12 cellular contexts compared by ENCODE assay signal in the genomic region with DNA sequence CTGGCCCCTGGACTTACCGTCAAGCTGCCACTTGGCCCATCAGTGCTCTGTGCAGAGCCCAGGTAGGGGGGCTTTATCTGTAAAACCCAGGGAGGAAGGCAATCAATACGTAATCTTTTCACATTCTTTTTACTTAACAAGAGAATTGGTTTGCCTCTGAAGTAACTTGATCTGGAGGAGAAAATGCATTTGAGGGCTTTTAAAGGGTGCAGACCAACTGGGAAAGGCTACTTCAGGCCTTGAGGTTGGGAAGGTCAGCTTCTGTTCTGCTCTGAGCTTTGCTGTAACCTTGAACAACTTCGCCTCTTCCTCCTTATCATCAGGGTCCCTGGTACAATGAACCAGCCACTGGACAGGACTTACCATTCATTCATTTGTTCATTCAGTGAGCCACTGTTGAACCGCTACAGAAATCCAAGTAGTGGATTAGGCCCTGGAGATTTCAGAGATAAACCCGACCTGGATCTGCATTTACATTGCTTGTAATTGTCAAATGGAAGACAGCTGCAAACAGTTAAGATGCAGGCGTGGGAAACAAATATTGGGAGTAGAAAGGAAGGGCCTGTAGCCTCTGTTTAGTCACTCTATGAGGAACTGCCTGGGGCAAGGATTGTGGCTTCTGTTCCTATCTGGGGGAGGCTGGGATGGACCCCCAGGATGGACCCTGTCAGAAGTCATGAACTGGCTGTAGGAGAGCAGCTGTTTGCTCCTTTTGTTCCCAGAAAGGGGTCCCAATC.
A peak's percentile ranks its signal among the peaks of the same experiment; 100 is the strongest.
DNase-seq lines count a peak whose midpoint lies in the region; ATAC-seq and TF ChIP-seq lines count a peak whose summit lies in the region.
"Had no signal": no experiment of that assay in that cellular context is flagged by ENCODE, and none has a peak within 500 bp of the region (broad histone marks: within the 10 kb centered on the region; RNA-seq: fewer than 3 reads in every experiment).

No MANE protein-coding gene starts in this region.

- WGBS in testis, 2 donors, result 58 to 65% methylated on average over 6 of the region's 6 CpGs

- H3K4me1 ChIP-seq in left ventricle myocardium inferior (peaks cover 76% of the 10 kb centered on the region), iPS-20b (ENCODE audit: insufficient read depth, low read length) (peaks cover 39% of the 10 kb centered on the region), testis (peaks cover 17% of the 10 kb centered on the region)

- H3K27me3 Mint-ChIP-seq in WTC11 (ENCODE audit: low read depth) (no peaks in the 10 kb centered on the region; the same call in 1 of the 2 replicates), Calu3 (ENCODE audit: unreplicated experiment) (peaks cover 28% of the 10 kb centered on the region)
- H3K27me3 Mint-ChIP-seq: stimulated activated naive CD8-positive, alpha-beta T cell treated with anti-CD3 and anti-CD28 coated beads, Interleukin-15, amount 100 ng/mL, for 72 hours had no signal

- H3K4me3 ChIP-seq in left ventricle myocardium inferior, result no peak overlapping the region
- H3K4me3 ChIP-seq in iPS-20b (ENCODE audit: low read length), result peak overlapping the region; percentile 49; the same call in 1 of the 2 replicates
- no peak overlapping the region for H3K4me3 ChIP-seq in testis

- POLR2A ChIA-PET in WTC11 (lab: Charles Lee), result interaction anchor here (0.9 kb wide), 1 partner anchor 12 kb away, joined by 3 read pairs; no protein-coding TSS in a partner anchor

- DNase-seq in left ventricle myocardium inferior, result no peak
- no peak for DNase-seq in left ventricle myocardium superior
- DNase-seq in WTC11 (ENCODE audit: low spot score), result peak; percentile 25
- DNase-seq in stimulated activated naive CD4-positive, alpha-beta T cell (lab: John Stamatoyannopoulos, UW), result no peak
- no peak for DNase-seq in testis
- DNase-seq in Calu3, result no peak
- DNase-seq in epidermal melanocyte (ENCODE audit: insufficient read length, low spot score), result no peak
- DNase-seq: CD4-positive, CD25-positive, alpha-beta regulatory T cell; central memory CD4-positive, alpha-beta T cell; NCI-H524 treated with DMSO at 0.1 percent for 48 hours; stimulated activated naive CD8-positive, alpha-beta T cell treated with anti-CD3 and anti-CD28 coated beads, Interleukin-15, amount 100 ng/mL, for 72 hours had no signal

- BruUV-seq in Calu3 (replicated peaks; lab: Mats Ljungman, UMichigan), result no TSS peak

- peaks cover 81% of the 10 kb centered on the region for H3K4me1 Mint-ChIP-seq in WTC11
- H3K4me1 Mint-ChIP-seq in Calu3 (ENCODE audit: low read depth, unreplicated experiment), result no peaks in the 10 kb centered on the region

- ATAC-seq in left ventricle myocardium superior, result no peak
- peak; percentile 67 for ATAC-seq in WTC11
- ATAC-seq: stimulated activated naive CD8-positive, alpha-beta T cell treated with anti-CD3 and anti-CD28 coated beads, Interleukin-15, amount 100 ng/mL, for 72 hours had no signal

- peak overlapping the region; percentile 62; the same call in 1 of the 2 replicates for H3K9ac ChIP-seq in iPS-20b (ENCODE audit: low read depth, low read length)

- H3K4me3 Mint-ChIP-seq in WTC11, result peak overlapping the region; percentile 35
- H3K4me3 Mint-ChIP-seq in Calu3 (ENCODE audit: low read depth, unreplicated experiment), result no peak overlapping the region
- H3K4me3 Mint-ChIP-seq: CD4-positive, CD25-positive, alpha-beta regulatory T cell; stimulated activated naive CD8-positive, alpha-beta T cell treated with anti-CD3 and anti-CD28 coated beads, Interleukin-15, amount 100 ng/mL, for 72 hours had no signal

- H3K9me3 Mint-ChIP-seq in WTC11 (no peaks in the 10 kb centered on the region), Calu3 (ENCODE audit: low read depth, unreplicated experiment) (no peaks in the 10 kb centered on the region)
- H3K9me3 Mint-ChIP-seq: CD4-positive, CD25-positive, alpha-beta regulatory T cell; stimulated activated naive CD8-positive, alpha-beta T cell treated with anti-CD3 and anti-CD28 coated beads, Interleukin-15, amount 100 ng/mL, for 72 hours had no signal

- H3K36me3 Mint-ChIP-seq in WTC11 (no peaks in the 10 kb centered on the region), Calu3 (ENCODE audit: insufficient read depth, unreplicated experiment) (no peaks in the 10 kb centered on the region)

- H3K27ac ChIP-seq in left ventricle myocardium inferior (replicated peaks), result peak overlapping the region; percentile 58
- H3K27ac ChIP-seq in iPS-20b (ENCODE audit: low read length), result peak overlapping the region; percentile 88
- no peak overlapping the region for H3K27ac ChIP-seq in testis

- no peaks in the 10 kb centered on the region for H3K36me3 ChIP-seq in left ventricle myocardium inferior
- H3K36me3 ChIP-seq in iPS-20b (ENCODE audit: insufficient read depth, low read depth, low read length), result no peaks in the 10 kb centered on the region
- no peaks in the 10 kb centered on the region for H3K36me3 ChIP-seq in testis (ENCODE audit: low read depth, missing control alignments)

- H3K27ac Mint-ChIP-seq in WTC11, result peak overlapping the region; percentile 97
- no peak overlapping the region for H3K27ac Mint-ChIP-seq in Calu3 (ENCODE audit: unreplicated experiment)
- H3K27ac Mint-ChIP-seq: stimulated activated naive CD8-positive, alpha-beta T cell treated with anti-CD3 and anti-CD28 coated beads, Interleukin-15, amount 100 ng/mL, for 72 hours had no signal

- H3K27me3 ChIP-seq in left ventricle myocardium inferior (ENCODE audit: low read depth) (no peaks in the 10 kb centered on the region), iPS-20b (ENCODE audit: insufficient read depth, low read length) (no peaks in the 10 kb centered on the region), testis (no peaks in the 10 kb centered on the region)

- CTCF ChIA-PET in WTC11 (lab: Charles Lee), result interaction anchor here (0.6 to 1.5 kb wide), 12 partner anchors 10 to 187 kb away, joined by 3 to 9 read pairs (median 3); no protein-coding TSS in a partner anchor
- CTCF ChIA-PET in Calu3 (lab: Charles Lee), result no interaction called here

- TF ChIP-seq POLR2A in testis (IDR thresholded peaks at IDR 0.05), result no peak

- intact Hi-C loops in left ventricle myocardium inferior (cut with micrococcal nuclease) (no loop called here), left ventricle myocardium superior (cut with micrococcal nuclease) (no loop called here), testis (cut with DNase I; ENCODE audit: low total_unique reads) (no loop called here), Calu3 (cut with micrococcal nuclease; ENCODE audit: unreplicated experiment) (no loop called here)

- TF ChIP-seq CTCF in left ventricle myocardium inferior (IDR thresholded peaks at IDR 0.05; ENCODE audit: borderline replicate concordance) (no peak), WTC11 (IDR thresholded peaks at IDR 0.05) (no peak), testis (IDR thresholded peaks at IDR 0.05) (no peak), Calu3 (IDR thresholded peaks at IDR 0.05; ENCODE audit: unreplicated experiment) (no peak)

- no peaks in the 10 kb centered on the region for H3K9me3 ChIP-seq in left ventricle myocardium inferior (replicated peaks)
- no peaks in the 10 kb centered on the region for H3K9me3 ChIP-seq in iPS-20b (ENCODE audit: insufficient read depth, low read depth, low read length)
- no peaks in the 10 kb centered on the region for H3K9me3 ChIP-seq in testis

TF ChIP-seq in WTC11, 78 proteins besides CTCF, POLR2A, EP300 and RAD21 (continues in another document):
- TF ChIP-seq, protein P1, sequence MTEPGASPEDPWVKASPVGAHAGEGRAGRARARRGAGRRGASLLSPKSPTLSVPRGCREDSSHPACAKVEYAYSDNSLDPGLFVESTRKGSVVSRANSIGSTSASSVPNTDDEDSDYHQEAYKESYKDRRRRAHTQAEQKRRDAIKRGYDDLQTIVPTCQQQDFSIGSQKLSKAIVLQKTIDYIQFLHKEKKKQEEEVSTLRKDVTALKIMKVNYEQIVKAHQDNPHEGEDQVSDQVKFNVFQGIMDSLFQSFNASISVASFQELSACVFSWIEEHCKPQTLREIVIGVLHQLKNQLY (CRISPR knock-in tag; IDR thresholded peaks at IDR 0.05), result no peak
- TF ChIP-seq, protein P2, sequence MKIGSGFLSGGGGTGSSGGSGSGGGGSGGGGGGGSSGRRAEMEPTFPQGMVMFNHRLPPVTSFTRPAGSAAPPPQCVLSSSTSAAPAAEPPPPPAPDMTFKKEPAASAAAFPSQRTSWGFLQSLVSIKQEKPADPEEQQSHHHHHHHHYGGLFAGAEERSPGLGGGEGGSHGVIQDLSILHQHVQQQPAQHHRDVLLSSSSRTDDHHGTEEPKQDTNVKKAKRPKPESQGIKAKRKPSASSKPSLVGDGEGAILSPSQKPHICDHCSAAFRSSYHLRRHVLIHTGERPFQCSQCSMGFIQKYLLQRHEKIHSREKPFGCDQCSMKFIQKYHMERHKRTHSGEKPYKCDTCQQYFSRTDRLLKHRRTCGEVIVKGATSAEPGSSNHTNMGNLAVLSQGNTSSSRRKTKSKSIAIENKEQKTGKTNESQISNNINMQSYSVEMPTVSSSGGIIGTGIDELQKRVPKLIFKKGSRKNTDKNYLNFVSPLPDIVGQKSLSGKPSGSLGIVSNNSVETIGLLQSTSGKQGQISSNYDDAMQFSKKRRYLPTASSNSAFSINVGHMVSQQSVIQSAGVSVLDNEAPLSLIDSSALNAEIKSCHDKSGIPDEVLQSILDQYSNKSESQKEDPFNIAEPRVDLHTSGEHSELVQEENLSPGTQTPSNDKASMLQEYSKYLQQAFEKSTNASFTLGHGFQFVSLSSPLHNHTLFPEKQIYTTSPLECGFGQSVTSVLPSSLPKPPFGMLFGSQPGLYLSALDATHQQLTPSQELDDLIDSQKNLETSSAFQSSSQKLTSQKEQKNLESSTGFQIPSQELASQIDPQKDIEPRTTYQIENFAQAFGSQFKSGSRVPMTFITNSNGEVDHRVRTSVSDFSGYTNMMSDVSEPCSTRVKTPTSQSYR (CRISPR knock-in tag; IDR thresholded peaks at IDR 0.05), result no peak
- TF ChIP-seq, protein P3, sequence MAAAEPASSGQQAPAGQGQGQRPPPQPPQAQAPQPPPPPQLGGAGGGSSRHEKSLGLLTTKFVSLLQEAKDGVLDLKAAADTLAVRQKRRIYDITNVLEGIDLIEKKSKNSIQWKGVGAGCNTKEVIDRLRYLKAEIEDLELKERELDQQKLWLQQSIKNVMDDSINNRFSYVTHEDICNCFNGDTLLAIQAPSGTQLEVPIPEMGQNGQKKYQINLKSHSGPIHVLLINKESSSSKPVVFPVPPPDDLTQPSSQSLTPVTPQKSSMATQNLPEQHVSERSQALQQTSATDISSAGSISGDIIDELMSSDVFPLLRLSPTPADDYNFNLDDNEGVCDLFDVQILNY (CRISPR knock-in tag; IDR thresholded peaks at IDR 0.05), result no peak
- no peak for TF ChIP-seq EMX1 (CRISPR knock-in tag; IDR thresholded peaks at IDR 0.05)

Comparison
In these comparisons a context has a peak if more than half of its experiments do, and no peak if none do; other contexts are left out.
1. H3K27ac ChIP-seq: peak in left ventricle myocardium inferior (single experiment) and iPS-20b (single experiment); none in testis (0 of 2).